Comparison of ENCODE assay signal across 19 cellular contexts in genomic region chr4:184397516-184398163, GRCh38.
A peak's percentile ranks its signal among the peaks of the same experiment; 100 is the strongest.
DNase-seq lines count a peak whose midpoint lies in the region; ATAC-seq, FAIRE-seq and TF ChIP-seq lines count a peak whose summit lies in the region.
"Had no signal": no experiment of that assay in that cellular context is flagged by ENCODE, and none has a peak within 500 bp of the region (broad histone marks: within the 10 kb centered on the region; RNA-seq: fewer than 3 reads in every experiment).

No MANE protein-coding gene starts in this region.

- FAIRE-seq in HTR-8/SVneo (lab: Jason Lieb, UNC) = no peak
- FAIRE-seq: GM12878, keratinocyte, pancreas had no signal

- no peak for TF ChIP-seq CTCF in WTC11 (IDR thresholded peaks at IDR 0.05)
- TF ChIP-seq CTCF in left ventricle myocardium inferior (IDR thresholded peaks at IDR 0.05; ENCODE audit: borderline replicate concordance) = no peak

- DNase-seq in NCI-H2171 treated with DMSO at 0.1 percent for 48 hours (lab: John Stamatoyannopoulos, UW) (peak; percentile 5), NCI-H2171 (lab: John Stamatoyannopoulos, UW) (no peak), WTC11 (ENCODE audit: low spot score) (no peak), left ventricle myocardium inferior (no peak), H4 (ENCODE audit: low spot score) (no peak), HTR-8/SVneo (ENCODE audit: insufficient read length, low spot score) (no peak)
- no peak for DNase-seq in stimulated activated effector memory CD8-positive, alpha-beta T cell treated with anti-CD3 and anti-CD28 coated beads, Interleukin-12 subunit alpha, Interleukin-12 subunit beta, amount 100 ng/mL, for 72 hours (ENCODE audit: low spot score in 2 of 2)
- DNase-seq: activated CD4-positive, CD25-positive, alpha-beta regulatory T cell treated with anti-CD3 and anti-CD28 coated beads, Interleukin-2, amount 50 U/mL, for 72 hours; activated CD8-positive, alpha-beta memory T cell treated with anti-CD3 and anti-CD28 coated beads, Interleukin-2, amount 50 U/mL, for 4 hours; activated naive CD4-positive, alpha-beta T cell treated with anti-CD3 and anti-CD28 coated beads, Interleukin-2, amount 50 U/mL, for 16 hours; mucosa of descending colon; NCI-H187 treated with DMSO at 0.1 percent for 48 hours; pancreas; stimulated activated CD4-positive, alpha-beta T cell treated with anti-CD3 and anti-CD28 coated beads, Interleukin-12 subunit alpha, Interleukin-12 subunit beta, amount 100 ng/mL, for 4 hours had no signal

- H3K36me3 Mint-ChIP-seq in WTC11 = peaks cover 48% of the 10 kb centered on the region
- peaks cover 99% of the 10 kb centered on the region for H3K36me3 Mint-ChIP-seq in stimulated activated effector memory CD8-positive, alpha-beta T cell treated with anti-CD3 and anti-CD28 coated beads, Interleukin-12 subunit alpha, Interleukin-12 subunit beta, amount 100 ng/mL, for 72 hours

- ATAC-seq in WTC11 (no peak), HG02623 (IDR thresholded peaks at IDR 0.05; ENCODE audit: unreplicated experiment) (no peak)
- ATAC-seq in stimulated activated effector memory CD8-positive, alpha-beta T cell treated with anti-CD3 and anti-CD28 coated beads, Interleukin-12 subunit alpha, Interleukin-12 subunit beta, amount 100 ng/mL, for 72 hours = no peak
- ATAC-seq: mucosa of descending colon had no signal

- no peak overlapping the region for H3K4me3 Mint-ChIP-seq in WTC11
- no peak overlapping the region for H3K4me3 Mint-ChIP-seq in stimulated activated effector memory CD8-positive, alpha-beta T cell treated with anti-CD3 and anti-CD28 coated beads, Interleukin-12 subunit alpha, Interleukin-12 subunit beta, amount 100 ng/mL, for 72 hours
- H3K4me3 Mint-ChIP-seq: T-helper 1 cell treated with Interleukin-12 subunit alpha and Interleukin-12 subunit beta and Interleukin-4 antibody, amounts not matched to agents 30 μg/mL and 1 μg/mL, for 36 hours had no signal

- peaks cover 34% of the 10 kb centered on the region for H3K4me1 Mint-ChIP-seq in WTC11
- H3K4me1 Mint-ChIP-seq in stimulated activated effector memory CD8-positive, alpha-beta T cell treated with anti-CD3 and anti-CD28 coated beads, Interleukin-12 subunit alpha, Interleukin-12 subunit beta, amount 100 ng/mL, for 72 hours = peaks cover 43% of the 10 kb centered on the region

- no peaks in the 10 kb centered on the region for H3K9me3 ChIP-seq in left ventricle myocardium inferior (replicated peaks)
- H3K9me3 ChIP-seq: breast epithelium, mucosa of descending colon, pancreas had no signal

- no peak overlapping the region for H3K4me3 ChIP-seq in left ventricle myocardium inferior
- H3K4me3 ChIP-seq: breast epithelium, mucosa of descending colon, pancreas had no signal

- no peaks in the 10 kb centered on the region for H3K9me3 Mint-ChIP-seq in WTC11
- no peaks in the 10 kb centered on the region for H3K9me3 Mint-ChIP-seq in stimulated activated effector memory CD8-positive, alpha-beta T cell treated with anti-CD3 and anti-CD28 coated beads, Interleukin-12 subunit alpha, Interleukin-12 subunit beta, amount 100 ng/mL, for 72 hours
- H3K9me3 Mint-ChIP-seq: T-helper 1 cell treated with Interleukin-12 subunit alpha and Interleukin-12 subunit beta and Interleukin-4 antibody, amounts not matched to agents 30 μg/mL and 1 μg/mL, for 36 hours had no signal

- intact Hi-C loops in left ventricle myocardium inferior (cut with micrococcal nuclease) = no loop called here

- peak overlapping the region; percentile 93 for H3K27ac ChIP-seq in left ventricle myocardium inferior (replicated peaks)
- H3K27ac ChIP-seq: breast epithelium, pancreas had no signal

- H3K27me3 ChIP-seq in left ventricle myocardium inferior (ENCODE audit: low read depth) = no peaks in the 10 kb centered on the region
- H3K27me3 ChIP-seq: breast epithelium, pancreas had no signal

- H3K36me3 ChIP-seq in left ventricle myocardium inferior = peaks cover 77% of the 10 kb centered on the region
- H3K36me3 ChIP-seq: breast epithelium had no signal

- CTCF ChIA-PET in WTC11 (lab: Charles Lee) = no interaction called here

- POLR2A ChIA-PET in WTC11 (lab: Charles Lee) = no interaction called here

- no peaks in the 10 kb centered on the region for H3K27me3 Mint-ChIP-seq in WTC11 (ENCODE audit: low read depth)

- peak overlapping the region; percentile 20; the same call in 1 of the 2 replicates for H3K27ac Mint-ChIP-seq in WTC11
- peak overlapping the region; percentile 34 for H3K27ac Mint-ChIP-seq in stimulated activated effector memory CD8-positive, alpha-beta T cell treated with anti-CD3 and anti-CD28 coated beads, Interleukin-12 subunit alpha, Interleukin-12 subunit beta, amount 100 ng/mL, for 72 hours
- H3K27ac Mint-ChIP-seq: T-helper 1 cell treated with Interleukin-12 subunit alpha and Interleukin-12 subunit beta and Interleukin-4 antibody, amounts not matched to agents 30 μg/mL and 1 μg/mL, for 36 hours had no signal

- peaks cover 94% of the 10 kb centered on the region for H3K4me1 ChIP-seq in left ventricle myocardium inferior
- H3K4me1 ChIP-seq: breast epithelium, pancreas had no signal

TF ChIP-seq in WTC11, 78 proteins besides CTCF, POLR2A, EP300 and RAD21:
- no peak for TF ChIP-seq USF1 (CRISPR knock-in tag; IDR thresholded peaks at IDR 0.05)
- TF ChIP-seq, protein P1, sequence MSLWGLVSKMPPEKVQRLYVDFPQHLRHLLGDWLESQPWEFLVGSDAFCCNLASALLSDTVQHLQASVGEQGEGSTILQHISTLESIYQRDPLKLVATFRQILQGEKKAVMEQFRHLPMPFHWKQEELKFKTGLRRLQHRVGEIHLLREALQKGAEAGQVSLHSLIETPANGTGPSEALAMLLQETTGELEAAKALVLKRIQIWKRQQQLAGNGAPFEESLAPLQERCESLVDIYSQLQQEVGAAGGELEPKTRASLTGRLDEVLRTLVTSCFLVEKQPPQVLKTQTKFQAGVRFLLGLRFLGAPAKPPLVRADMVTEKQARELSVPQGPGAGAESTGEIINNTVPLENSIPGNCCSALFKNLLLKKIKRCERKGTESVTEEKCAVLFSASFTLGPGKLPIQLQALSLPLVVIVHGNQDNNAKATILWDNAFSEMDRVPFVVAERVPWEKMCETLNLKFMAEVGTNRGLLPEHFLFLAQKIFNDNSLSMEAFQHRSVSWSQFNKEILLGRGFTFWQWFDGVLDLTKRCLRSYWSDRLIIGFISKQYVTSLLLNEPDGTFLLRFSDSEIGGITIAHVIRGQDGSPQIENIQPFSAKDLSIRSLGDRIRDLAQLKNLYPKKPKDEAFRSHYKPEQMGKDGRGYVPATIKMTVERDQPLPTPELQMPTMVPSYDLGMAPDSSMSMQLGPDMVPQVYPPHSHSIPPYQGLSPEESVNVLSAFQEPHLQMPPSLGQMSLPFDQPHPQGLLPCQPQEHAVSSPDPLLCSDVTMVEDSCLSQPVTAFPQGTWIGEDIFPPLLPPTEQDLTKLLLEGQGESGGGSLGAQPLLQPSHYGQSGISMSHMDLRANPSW (CRISPR knock-in tag; conservative IDR thresholded peaks at IDR 0.05; ENCODE audit: low read depth) = no peak
- TF ChIP-seq NR3C1 (CRISPR knock-in tag; conservative IDR thresholded peaks at IDR 0.05; ENCODE audit: low read depth) = no peak
- no peak for TF ChIP-seq ATF1 (CRISPR knock-in tag; IDR thresholded peaks at IDR 0.05)
- TF ChIP-seq ZNF219 (CRISPR knock-in tag; IDR thresholded peaks at IDR 0.05; ENCODE audit: borderline replicate concordance) = no peak
- no peak for TF ChIP-seq RELA (CRISPR knock-in tag; IDR thresholded peaks at IDR 0.05; ENCODE audit: borderline replicate concordance)
- TF ChIP-seq ETV6 (CRISPR knock-in tag; IDR thresholded peaks at IDR 0.05) = no peak
